1 cellular context compared by ENCODE assay signal in genomic region chr11:94537051-94537600, GRCh38.
A peak's percentile ranks its signal among the peaks of the same experiment; 100 is the strongest.
TF ChIP-seq lines count a peak whose summit lies in the region.

No MANE protein-coding gene starts in this region.

TF ChIP-seq in IMR-90, 13 proteins besides CTCF, POLR2A, EP300 and RAD21:
- TF ChIP-seq SMC3 (IDR thresholded peaks at IDR 0.05; ENCODE audit: low read depth, low read length), result no peak
- TF ChIP-seq CEBPB (IDR thresholded peaks at IDR 0.05; ENCODE audit: low read depth, low read length), result peak; percentile 95
TF ChIP-seq in IMR-90: peak in this region for 1.
